ENCODE assay signal across 1 cellular context in the genomic region with DNA sequence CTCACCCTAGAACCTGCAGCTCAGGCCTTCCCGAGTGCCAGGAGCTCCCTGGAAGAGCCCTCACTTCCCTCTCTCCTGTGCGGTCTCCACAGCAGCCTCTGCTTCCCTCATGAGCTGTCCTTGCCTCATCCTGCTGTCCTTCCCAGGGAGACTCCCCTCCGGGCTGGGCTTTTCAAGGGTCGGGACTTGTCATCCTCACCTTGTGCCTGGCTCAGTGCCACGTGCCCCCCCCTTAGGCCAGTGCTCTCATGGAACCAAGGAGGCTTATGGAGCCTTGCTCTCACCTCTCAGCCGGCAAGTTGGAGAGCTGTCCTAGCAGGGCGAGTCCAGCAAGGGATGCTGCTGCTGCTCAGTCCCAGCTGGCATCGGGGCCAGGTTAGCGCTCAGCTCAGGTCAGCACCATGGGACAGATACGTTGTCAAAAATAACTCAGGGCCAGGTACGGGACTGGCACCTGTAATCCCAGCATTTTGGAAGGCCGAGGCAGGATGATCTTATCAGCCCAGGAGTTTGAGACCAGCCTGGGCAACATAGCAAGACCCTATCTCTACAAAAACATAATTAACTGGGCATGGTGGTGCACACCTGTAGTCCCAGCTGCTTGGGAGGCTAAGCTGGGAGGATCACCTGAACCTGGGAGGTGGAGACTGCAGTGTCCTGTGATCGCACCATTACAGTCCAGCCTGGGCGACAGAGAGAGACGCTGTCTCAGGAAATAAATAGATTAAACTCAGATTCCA.
TF ChIP-seq lines count a peak whose summit lies in the region.

No MANE protein-coding gene starts in this region.

TF ChIP-seq in HEK293, 187 proteins besides CTCF, POLR2A, EP300 and RAD21:
- TF ChIP-seq, protein P1, sequence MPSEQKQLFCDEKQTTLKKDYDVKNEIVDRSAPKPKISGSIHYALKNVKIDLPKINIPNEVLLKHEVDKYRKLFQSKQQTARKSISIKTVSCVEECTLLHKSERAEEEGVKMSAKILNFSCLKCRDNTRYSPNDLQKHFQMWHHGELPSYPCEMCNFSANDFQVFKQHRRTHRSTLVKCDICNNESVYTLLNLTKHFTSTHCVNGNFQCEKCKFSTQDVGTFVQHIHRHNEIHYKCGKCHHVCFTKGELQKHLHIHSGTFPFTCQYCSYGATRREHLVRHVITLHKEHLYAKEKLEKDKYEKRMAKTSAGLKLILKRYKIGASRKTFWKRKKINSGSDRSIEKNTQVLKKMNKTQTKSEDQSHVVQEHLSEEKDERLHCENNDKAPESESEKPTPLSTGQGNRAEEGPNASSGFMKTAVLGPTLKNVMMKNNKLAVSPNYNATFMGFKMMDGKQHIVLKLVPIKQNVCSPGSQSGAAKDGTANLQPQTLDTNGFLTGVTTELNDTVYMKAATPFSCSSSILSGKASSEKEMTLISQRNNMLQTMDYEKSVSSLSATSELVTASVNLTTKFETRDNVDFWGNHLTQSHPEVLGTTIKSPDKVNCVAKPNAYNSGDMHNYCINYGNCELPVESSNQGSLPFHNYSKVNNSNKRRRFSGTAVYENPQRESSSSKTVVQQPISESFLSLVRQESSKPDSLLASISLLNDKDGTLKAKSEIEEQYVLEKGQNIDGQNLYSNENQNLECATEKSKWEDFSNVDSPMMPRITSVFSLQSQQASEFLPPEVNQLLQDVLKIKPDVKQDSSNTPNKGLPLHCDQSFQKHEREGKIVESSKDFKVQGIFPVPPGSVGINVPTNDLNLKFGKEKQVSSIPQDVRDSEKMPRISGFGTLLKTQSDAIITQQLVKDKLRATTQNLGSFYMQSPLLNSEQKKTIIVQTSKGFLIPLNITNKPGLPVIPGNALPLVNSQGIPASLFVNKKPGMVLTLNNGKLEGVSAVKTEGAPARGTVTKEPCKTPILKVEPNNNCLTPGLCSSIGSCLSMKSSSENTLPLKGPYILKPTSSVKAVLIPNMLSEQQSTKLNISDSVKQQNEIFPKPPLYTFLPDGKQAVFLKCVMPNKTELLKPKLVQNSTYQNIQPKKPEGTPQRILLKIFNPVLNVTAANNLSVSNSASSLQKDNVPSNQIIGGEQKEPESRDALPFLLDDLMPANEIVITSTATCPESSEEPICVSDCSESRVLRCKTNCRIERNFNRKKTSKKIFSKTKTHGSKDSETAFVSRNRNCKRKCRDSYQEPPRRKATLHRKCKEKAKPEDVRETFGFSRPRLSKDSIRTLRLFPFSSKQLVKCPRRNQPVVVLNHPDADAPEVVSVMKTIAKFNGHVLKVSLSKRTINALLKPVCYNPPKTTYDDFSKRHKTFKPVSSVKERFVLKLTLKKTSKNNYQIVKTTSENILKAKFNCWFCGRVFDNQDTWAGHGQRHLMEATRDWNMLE (tag by site-specific recombination; conservative IDR thresholded peaks at IDR 0.05; ENCODE audit: low read depth), result no peak
- 0 out of 2 replicates have a peak, but pooled peaks have one; percentile 38 for TF ChIP-seq ZNF121 (tag by site-specific recombination; IDR thresholded peaks at IDR 0.05)
- TF ChIP-seq SP7 (tag by site-specific recombination; IDR thresholded peaks at IDR 0.05), result no peak
- no peak for TF ChIP-seq ZNF701 (tag by site-specific recombination; IDR thresholded peaks at IDR 0.05)
TF ChIP-seq in HEK293: peak in this region for 1.
